In the genomic region with DNA sequence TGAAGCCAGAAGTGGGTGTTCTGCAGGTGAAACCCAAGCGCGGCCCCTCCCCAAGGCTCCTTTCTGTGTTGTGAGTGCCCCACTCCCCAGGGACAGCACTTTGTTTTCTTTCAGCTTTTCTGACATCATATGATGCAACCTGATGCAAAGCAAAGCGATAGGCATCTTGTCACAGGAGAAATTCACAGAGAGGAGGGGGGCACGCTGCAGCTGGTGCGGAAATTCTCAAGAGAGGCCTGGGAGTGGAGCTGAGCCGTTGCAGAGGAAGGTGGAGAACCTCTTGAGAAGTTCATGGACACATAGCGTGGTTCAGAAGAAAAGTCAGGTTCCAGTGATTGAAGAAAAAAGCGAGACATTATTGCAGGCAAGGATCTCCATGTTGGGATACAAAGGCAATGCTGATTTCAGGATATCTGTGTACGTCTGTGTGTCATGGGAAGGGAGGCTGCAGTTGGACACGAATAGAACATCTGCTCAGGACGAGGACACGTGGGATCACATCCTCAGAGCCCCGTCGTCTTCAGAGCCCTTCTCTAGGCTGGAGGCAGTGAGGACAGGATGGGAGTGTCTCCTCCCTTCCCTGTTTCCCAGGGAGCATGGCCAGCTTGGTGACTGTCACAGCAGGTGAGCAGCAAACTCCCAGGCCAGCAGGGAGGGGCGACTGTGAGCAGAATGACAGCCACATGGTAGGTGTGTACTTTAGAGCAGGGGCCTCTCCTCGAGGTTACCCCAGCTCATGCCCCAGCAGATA, we compare ENCODE assay signal across 11 cellular contexts.
DNase-seq lines count a peak whose midpoint lies in the region; ATAC-seq and TF ChIP-seq lines count a peak whose summit lies in the region.
"Had no signal": no experiment of that assay in that cellular context is flagged by ENCODE, and none has a peak within 500 bp of the region (broad histone marks: within the 10 kb centered on the region; RNA-seq: fewer than 3 reads in every experiment).

No MANE protein-coding gene starts in this region.

- H4K20me1 ChIP-seq in neural progenitor cell (ENCODE audit: low read depth): no peaks in the 10 kb centered on the region

- H3K27ac ChIP-seq in WERI-Rb-1 (no peak overlapping the region), neural progenitor cell (no peak overlapping the region), aorta (ENCODE audit: low read depth in 1 of 2, low read length in 2 of 2) (no peak overlapping the region)

- H3K4me2 ChIP-seq in neural progenitor cell: no peak overlapping the region

- TF ChIP-seq CTCF in WERI-Rb-1 (IDR thresholded peaks at IDR 0.05; ENCODE audit: low read depth, low read length): no peak
- TF ChIP-seq CTCF in neural progenitor cell (IDR thresholded peaks at IDR 0.05): no peak
- no peak for TF ChIP-seq CTCF in GM13976 (IDR thresholded peaks at IDR 0.05; ENCODE audit: borderline replicate concordance, control extremely low read depth, extremely low read depth, insufficient read depth, missing control alignments)

- H3K4me3 ChIP-seq in WERI-Rb-1 (ENCODE audit: low read depth, low read length) (no peak overlapping the region), neural progenitor cell (no peak overlapping the region), aorta (ENCODE audit: low read length in 2 of 2) (no peak overlapping the region)

- no peaks in the 10 kb centered on the region for H3K79me2 ChIP-seq in neural progenitor cell (ENCODE audit: low read depth)

- no peaks in the 10 kb centered on the region for H3K27me3 ChIP-seq in WERI-Rb-1 (ENCODE audit: insufficient read depth, low read depth, severe bottlenecking)
- no peaks in the 10 kb centered on the region for H3K27me3 ChIP-seq in neural progenitor cell
- H3K27me3 ChIP-seq in aorta (ENCODE audit: control insufficient read depth in 1 of 2, insufficient read depth in 2 of 2, low read length in 1 of 2): no peaks in the 10 kb centered on the region

- no peak overlapping the region for H2AFZ ChIP-seq in neural progenitor cell (replicated peaks)

- H3K4me1 ChIP-seq in neural progenitor cell (peaks cover 8% of the 10 kb centered on the region), aorta (ENCODE audit: control insufficient read depth in 1 of 2, insufficient read depth in 2 of 2, low read length in 2 of 2) (no peaks in the 10 kb centered on the region)

- DNase-seq in NCI-H1417 (lab: John Stamatoyannopoulos, UW) (peak; percentile 25 to 99 (median 67)), NCI-H1417 treated with DMSO at 0.1 percent for 48 hours (lab: John Stamatoyannopoulos, UW) (no peak), NCI-H2107 (lab: John Stamatoyannopoulos, UW) (peak; percentile 83), WERI-Rb-1 (peak; percentile 38), neural progenitor cell (ENCODE audit: low spot score) (no peak), GM13976 (ENCODE audit: low spot score) (no peak), aorta (no peak)
- DNase-seq in activated CD4-positive, alpha-beta memory T cell treated with anti-CD3 and anti-CD28 coated beads, Interleukin-2, amount 10 ng/mL, durations not matched to agents 7 days and 5 days: no peak
- DNase-seq: activated B cell treated with CpG ODN at 0.5 μM for 24 hours, Kasumi-1 had no signal

- no peak overlapping the region for H3K9ac ChIP-seq in neural progenitor cell

- 86 to 89% methylated on average over 16 of the region's 16 CpGs for WGBS in aorta, 2 donors

- peaks cover 6% of the 10 kb centered on the region for H3F3A ChIP-seq in neural progenitor cell (ENCODE audit: low read depth)

- in situ Hi-C loops in GM13976 (cut with MboI; ENCODE audit: low sequenced_read_pairs, unreplicated experiment): no loop called here

- H3K27me3 Mint-ChIP-seq in neural progenitor cell (ENCODE audit: insufficient read depth, low read depth): peaks cover 4% of the 10 kb centered on the region
- H3K27me3 Mint-ChIP-seq in activated CD4-positive, alpha-beta memory T cell treated with anti-CD3 and anti-CD28 coated beads, Interleukin-2, amount 10 ng/mL, durations not matched to agents 7 days and 5 days: peaks cover 23% of the 10 kb centered on the region

- no peak for ATAC-seq in aorta (ENCODE audit: low FRiP score)

- H3K9me3 ChIP-seq in WERI-Rb-1 (ENCODE audit: severe bottlenecking) (no peaks in the 10 kb centered on the region), neural progenitor cell (ENCODE audit: low read depth) (no peaks in the 10 kb centered on the region), aorta (ENCODE audit: control insufficient read depth, low read length) (no peaks in the 10 kb centered on the region)

- CTCF ChIA-PET in activated CD4-positive, alpha-beta memory T cell treated with anti-CD3 and anti-CD28 coated beads, Interleukin-2, amount 10 ng/mL, durations not matched to agents 7 days and 5 days (lab: Charles Lee): no interaction called here

- POLR2A ChIA-PET in activated CD4-positive, alpha-beta memory T cell treated with anti-CD3 and anti-CD28 coated beads, Interleukin-2, amount 10 ng/mL, durations not matched to agents 7 days and 5 days (lab: Charles Lee): no interaction called here

- H3K4me3 Mint-ChIP-seq in neural progenitor cell: peak overlapping the region; percentile 31
- H3K4me3 Mint-ChIP-seq in activated CD4-positive, alpha-beta memory T cell treated with anti-CD3 and anti-CD28 coated beads, Interleukin-2, amount 10 ng/mL, durations not matched to agents 7 days and 5 days: no peak overlapping the region
- H3K4me3 Mint-ChIP-seq: activated B cell treated with CpG ODN at 0.5 μM for 24 hours, mesothelial cell of epicardium had no signal

- H3K36me3 ChIP-seq in WERI-Rb-1 (no peaks in the 10 kb centered on the region), neural progenitor cell (no peaks in the 10 kb centered on the region), aorta (ENCODE audit: control insufficient read depth in 1 of 2, insufficient read depth in 2 of 2, low read length in 1 of 2) (no peaks in the 10 kb centered on the region)

- peak overlapping the region; percentile 44 for H3K27ac Mint-ChIP-seq in neural progenitor cell
- H3K27ac Mint-ChIP-seq in activated CD4-positive, alpha-beta memory T cell treated with anti-CD3 and anti-CD28 coated beads, Interleukin-2, amount 10 ng/mL, durations not matched to agents 7 days and 5 days: no peak overlapping the region
- H3K27ac Mint-ChIP-seq: activated B cell treated with CpG ODN at 0.5 μM for 24 hours, mesothelial cell of epicardium had no signal

- H3K4me1 Mint-ChIP-seq in neural progenitor cell: peaks cover 10% of the 10 kb centered on the region
- H3K4me1 Mint-ChIP-seq in activated CD4-positive, alpha-beta memory T cell treated with anti-CD3 and anti-CD28 coated beads, Interleukin-2, amount 10 ng/mL, durations not matched to agents 7 days and 5 days: peaks cover 6% of the 10 kb centered on the region

- intact Hi-C loops in aorta (cut with DNase I): no loop called here

- H3K9me3 Mint-ChIP-seq in neural progenitor cell: peaks cover 6% of the 10 kb centered on the region
- H3K9me3 Mint-ChIP-seq in activated CD4-positive, alpha-beta memory T cell treated with anti-CD3 and anti-CD28 coated beads, Interleukin-2, amount 10 ng/mL, durations not matched to agents 7 days and 5 days: no peaks in the 10 kb centered on the region
- H3K9me3 Mint-ChIP-seq: activated B cell treated with CpG ODN at 0.5 μM for 24 hours had no signal

- no peaks in the 10 kb centered on the region for H3K36me3 Mint-ChIP-seq in neural progenitor cell
- H3K36me3 Mint-ChIP-seq in activated CD4-positive, alpha-beta memory T cell treated with anti-CD3 and anti-CD28 coated beads, Interleukin-2, amount 10 ng/mL, durations not matched to agents 7 days and 5 days (ENCODE audit: low read depth): no peaks in the 10 kb centered on the region
- H3K36me3 Mint-ChIP-seq: mesothelial cell of epicardium had no signal

Comparison
In these comparisons a context has a peak if more than half of its experiments do, and no peak if none do; other contexts are left out.
1. DNase-seq: peak in NCI-H1417 (3 of 3), NCI-H2107 (single experiment) and WERI-Rb-1 (single experiment); none in NCI-H1417 treated with DMSO at 0.1 percent for 48 hours (single experiment), neural progenitor cell (single experiment), GM13976 (single experiment), activated CD4-positive, alpha-beta memory T cell treated with anti-CD3 and anti-CD28 coated beads, Interleukin-2, amount 10 ng/mL, durations not matched to agents 7 days and 5 days (single experiment) and aorta (0 of 2).